ENCODE assay signal across 3 cellular contexts in the genomic region with DNA sequence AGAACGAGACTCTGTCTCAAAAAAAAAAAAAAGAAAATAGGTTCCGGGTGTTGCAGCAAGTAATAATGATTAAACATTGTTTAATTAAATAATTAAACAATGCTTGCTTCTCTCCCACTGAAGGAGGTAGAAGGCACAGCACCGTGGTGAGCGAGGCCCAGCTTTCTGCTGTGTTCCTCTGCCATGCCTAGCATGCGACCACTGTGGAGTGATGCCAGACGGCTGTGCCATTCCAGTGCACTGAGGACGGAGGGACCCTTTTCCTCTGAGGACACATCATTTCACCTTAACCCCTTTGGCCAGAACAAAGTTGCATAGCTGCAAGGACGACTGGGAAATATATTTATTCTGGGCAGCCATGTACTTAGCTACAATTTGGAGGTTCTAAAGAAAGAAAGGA.
"Had no signal": no experiment of that assay in that cellular context is flagged by ENCODE, and none has a peak within 500 bp of the region (broad histone marks: within the 10 kb centered on the region; RNA-seq: fewer than 3 reads in every experiment).

No MANE protein-coding gene starts in this region.

- DNase-seq: GDM1, GF-D8 had no signal

- ATAC-seq: GM12878 had no signal

- H3K4me3 ChIP-seq: GM12878 had no signal
